ENCODE assay signal across 18 cellular contexts in the genomic region with DNA sequence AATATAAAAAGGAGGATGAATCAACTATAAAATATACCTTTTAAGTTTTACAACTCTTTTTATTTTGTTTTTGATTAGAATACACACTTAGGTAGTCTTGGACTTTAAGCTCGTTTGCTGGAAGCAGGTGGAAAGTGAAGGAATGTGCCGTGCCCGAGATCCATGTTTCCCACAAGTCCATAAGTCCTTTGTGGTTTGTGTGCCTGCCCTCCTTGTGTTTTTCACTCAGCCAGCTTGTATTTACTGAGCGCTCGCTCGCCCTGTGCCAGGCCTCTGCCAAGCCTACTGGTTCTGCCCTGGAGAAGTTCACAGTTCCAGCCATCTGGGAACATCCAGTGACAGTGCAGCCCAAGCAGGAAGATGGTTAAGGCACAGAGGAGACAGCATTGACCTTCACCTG.
DNase-seq lines count a peak whose midpoint lies in the region; TF ChIP-seq lines count a peak whose summit lies in the region.
"Had no signal": no experiment of that assay in that cellular context is flagged by ENCODE, and none has a peak within 500 bp of the region (broad histone marks: within the 10 kb centered on the region; RNA-seq: fewer than 3 reads in every experiment).

No MANE protein-coding gene starts in this region.

- H3K36me3 Mint-ChIP-seq in MCF 10A (ENCODE audit: insufficient read depth, unreplicated experiment), result no peaks in the 10 kb centered on the region

- CTCF ChIA-PET in MCF 10A (lab: Yijun Ruan, JAX), result interaction anchor here (0.6 to 1.2 kb wide), 5 partner anchors 8 to 237 kb away, joined by 3 to 4 read pairs (median 3); no protein-coding TSS in a partner anchor
- CTCF ChIA-PET in A673 (lab: Charles Lee), result no interaction called here

- H3K4me1 ChIP-seq in breast epithelium (peaks cover 0 to under 1% of the 10 kb centered on the region in 2 donors), sigmoid colon (peaks cover 0 to 16% (median 2%) of the 10 kb centered on the region in 4 donors), A673 (ENCODE audit: insufficient read depth, low read length, poor library complexity, severe bottlenecking) (no peaks in the 10 kb centered on the region)

- H3K27ac ChIP-seq in breast epithelium (peak overlapping the region; percentile 20 to 29), epithelial cell of prostate (peak overlapping the region; percentile 85), substantia nigra (ENCODE audit: low read depth, low read length, poor library complexity, severe bottlenecking) (peak overlapping the region; percentile 8), sigmoid colon (no peak overlapping the region), A673 (ENCODE audit: low read depth, low read length, poor library complexity, severe bottlenecking) (no peak overlapping the region)
- H3K27ac ChIP-seq: coronary artery, foreskin keratinocyte, vagina had no signal

- H3K4me3 ChIP-seq in breast epithelium, result no peak overlapping the region
- no peak overlapping the region for H3K4me3 ChIP-seq in sigmoid colon
- no peak overlapping the region for H3K4me3 ChIP-seq in A673 (ENCODE audit: low read depth, low read length, poor library complexity, severe bottlenecking)
- H3K4me3 ChIP-seq: coronary artery, vagina had no signal

- H3K27me3 ChIP-seq in breast epithelium (no peaks in the 10 kb centered on the region), sigmoid colon (no peaks in the 10 kb centered on the region), A673 (replicated peaks; ENCODE audit: insufficient read depth, low read depth, low read length, poor library complexity) (no peaks in the 10 kb centered on the region)
- H3K27me3 ChIP-seq: foreskin keratinocyte, vagina had no signal

- no peak overlapping the region for H3K4me3 Mint-ChIP-seq in MCF 10A (ENCODE audit: unreplicated experiment)
- H3K4me3 Mint-ChIP-seq: T-helper 1 cell treated with Interleukin-12 subunit alpha and Interleukin-12 subunit beta and Interleukin-4 antibody, amounts not matched to agents 30 μg/mL and 1 μg/mL, for 36 hours had no signal

- intact Hi-C loops in breast epithelium (cut with DNase I; ENCODE audit: low total_unique reads), result no loop called here
- intact Hi-C loops in MCF 10A (cut with micrococcal nuclease), result no loop called here
- intact Hi-C loops in sigmoid colon (cut with DNase I), result no loop called here
- intact Hi-C loops in A673 (cut with micrococcal nuclease; ENCODE audit: unreplicated experiment), result no loop called here

- no peaks in the 10 kb centered on the region for H3K9me3 Mint-ChIP-seq in MCF 10A (ENCODE audit: unreplicated experiment)
- H3K9me3 Mint-ChIP-seq: T-helper 1 cell treated with Interleukin-12 subunit alpha and Interleukin-12 subunit beta and Interleukin-4 antibody, amounts not matched to agents 30 μg/mL and 1 μg/mL, for 36 hours had no signal

- H3K27me3 Mint-ChIP-seq in MCF 10A (ENCODE audit: insufficient read depth, unreplicated experiment), result no peaks in the 10 kb centered on the region

- 23 to 64% methylated on average over 6 of the region's 6 CpGs for WGBS in sigmoid colon, 2 donors

- H3K4me1 Mint-ChIP-seq in MCF 10A (ENCODE audit: insufficient read depth, unreplicated experiment), result peaks cover 52% of the 10 kb centered on the region

- DNase-seq in breast epithelium (ENCODE audit: low spot score in 2 of 2) (peak; percentile 46 to 65), MCF 10A (ENCODE audit: unreplicated experiment) (no peak), epithelial cell of prostate (ENCODE audit: low read depth, low spot score) (no peak), midbrain (lab: John Stamatoyannopoulos, UW) (peak; percentile 38), substantia nigra (lab: John Stamatoyannopoulos, UW) (peak in 13 of 49 donors; percentile 19 to 40 (median 24)), EL (no peak), sigmoid colon (no peak), A673 (ENCODE audit: low spot score) (no peak)
- DNase-seq: activated CD4-positive, alpha-beta T cell treated with anti-CD3 and anti-CD28 coated beads, Interleukin-2, amount 50 U/mL, for 4 hours; activated naive CD4-positive, alpha-beta T cell; foreskin keratinocyte; NCI-H1105 treated with DMSO at 0.1 percent for 48 hours; NCI-H526 treated with DMSO at 0.1 percent for 48 hours; occipital lobe; stimulated activated CD4-positive, alpha-beta T cell treated with anti-CD3 and anti-CD28 coated beads, Interleukin-2, amount 100 ng/mL, for 48 hours had no signal

- TF ChIP-seq CTCF in breast epithelium (IDR thresholded peaks at IDR 0.05) (no peak), MCF 10A (IDR thresholded peaks at IDR 0.05; ENCODE audit: unreplicated experiment) (no peak), sigmoid colon (IDR thresholded peaks at IDR 0.05) (no peak), A673 (conservative IDR thresholded peaks at IDR 0.05; ENCODE audit: low read depth, low read length) (no peak)

- TF ChIP-seq POLR2A in breast epithelium (IDR thresholded peaks at IDR 0.05) (no peak), sigmoid colon (IDR thresholded peaks at IDR 0.05) (no peak)

- POLR2A ChIA-PET in MCF 10A (lab: Yijun Ruan, JAX), result interaction anchor here (1.1 kb wide), 1 partner anchor 9 kb away, joined by 4 read pairs; no protein-coding TSS in a partner anchor
- POLR2A ChIA-PET in A673 (lab: Charles Lee; ENCODE audit: low non-redundant PET), result no interaction called here

- BruUV-seq in MCF 10A (replicated peaks; lab: Mats Ljungman, UMichigan) (no TSS peak), A673 (replicated peaks; lab: Mats Ljungman, UMichigan) (no TSS peak)

- TF ChIP-seq EP300 in sigmoid colon (IDR thresholded peaks at IDR 0.05), result no peak

- no peak overlapping the region for H3K27ac Mint-ChIP-seq in MCF 10A (ENCODE audit: low read depth, unreplicated experiment)
- H3K27ac Mint-ChIP-seq: T-helper 1 cell treated with Interleukin-12 subunit alpha and Interleukin-12 subunit beta and Interleukin-4 antibody, amounts not matched to agents 30 μg/mL and 1 μg/mL, for 36 hours had no signal

- H3K9me3 ChIP-seq in breast epithelium (no peaks in the 10 kb centered on the region), sigmoid colon (no peaks in the 10 kb centered on the region), A673 (ENCODE audit: low read depth, low read length, poor library complexity, severe bottlenecking) (no peaks in the 10 kb centered on the region)
- H3K9me3 ChIP-seq: vagina had no signal

- H3K36me3 ChIP-seq in breast epithelium (no peaks in the 10 kb centered on the region), sigmoid colon (no peaks in the 10 kb centered on the region), A673 (ENCODE audit: insufficient read depth, low read length, poor library complexity, severe bottlenecking) (no peaks in the 10 kb centered on the region)
- H3K36me3 ChIP-seq: vagina had no signal

Comparison
In these comparisons a context has a peak if more than half of its experiments do, and no peak if none do; other contexts are left out.
1. DNase-seq: peak in breast epithelium (2 of 2) and midbrain (single experiment); none in MCF 10A (single experiment), epithelial cell of prostate (single experiment), EL (single experiment), sigmoid colon (single experiment) and A673 (single experiment).
2. H3K27ac ChIP-seq: peak in breast epithelium (2 of 2), epithelial cell of prostate (single experiment) and substantia nigra (single experiment); none in sigmoid colon (0 of 4) and A673 (single experiment).